In the genomic region with DNA sequence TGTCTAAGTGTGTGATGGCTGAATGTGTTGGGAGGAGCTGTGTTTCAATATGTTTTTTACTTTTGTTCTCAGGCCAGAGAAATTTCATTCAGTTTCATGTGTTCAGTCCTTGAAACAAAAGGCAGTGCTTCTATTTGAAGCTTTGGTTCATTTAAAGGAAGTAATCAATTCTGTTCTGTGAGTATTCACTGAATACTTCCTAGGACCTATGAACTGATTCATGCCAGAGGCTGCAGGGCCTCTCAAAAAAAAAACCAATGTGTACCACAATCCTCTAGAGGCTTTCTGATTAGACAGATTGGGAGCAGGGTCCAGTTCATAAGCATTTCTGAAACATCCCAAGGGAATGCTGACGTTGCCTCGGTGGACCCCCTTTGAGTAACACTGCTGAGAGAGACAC, we compare ENCODE assay signal across 13 cellular contexts. TPM values are rescaled to one million over a fixed set of nuclear protein-coding genes. Genes with fewer than 3 reads are reported as not detected.
A peak's percentile ranks its signal among the peaks of the same experiment; 100 is the strongest.
DNase-seq lines count a peak whose midpoint lies in the region; ATAC-seq and TF ChIP-seq lines count a peak whose summit lies in the region.
"Had no signal": no experiment of that assay in that cellular context is flagged by ENCODE, and none has a peak within 500 bp of the region (broad histone marks: within the 10 kb centered on the region; RNA-seq: fewer than 3 reads in every experiment).

No MANE protein-coding gene starts in this region.

- peak overlapping the region; percentile 98 for H3K27ac ChIP-seq in OCI-LY1 (ENCODE audit: low read depth, low read length, poor library complexity, severe bottlenecking)
- H3K27ac ChIP-seq: C4-2B, esophagus squamous epithelium had no signal

- H3K4me3 ChIP-seq in GM12864 (ENCODE audit: low read depth, low read length) (no peak overlapping the region), OCI-LY1 (ENCODE audit: low read depth, low read length, poor library complexity, severe bottlenecking) (no peak overlapping the region)
- H3K4me3 ChIP-seq: esophagus squamous epithelium had no signal

- H3K4me1 Mint-ChIP-seq in T-helper 17 cell, result peaks cover 6% of the 10 kb centered on the region

- H3K79me2 ChIP-seq in OCI-LY1 (ENCODE audit: insufficient read depth, low read length), result no peaks in the 10 kb centered on the region

- H3K27ac Mint-ChIP-seq in T-helper 17 cell, result no peak overlapping the region

- 0 out of 2 replicates have a peak, but pooled peaks cover 4% of the 10 kb centered on the region for H3F3A ChIP-seq in OCI-LY1 (ENCODE audit: insufficient read depth, low read length)

- no peaks in the 10 kb centered on the region for H3K36me3 Mint-ChIP-seq in T-helper 17 cell (ENCODE audit: low read depth)

- H3K9me3 ChIP-seq in OCI-LY1 (ENCODE audit: low read length) (peaks cover 3% of the 10 kb centered on the region; the same call in 1 of the 2 replicates), T-helper 17 cell (ENCODE audit: control insufficient read depth, low read length, poor library complexity, severe bottlenecking) (no peaks in the 10 kb centered on the region)
- H3K9me3 ChIP-seq: esophagus squamous epithelium had no signal

- H3K9me2 ChIP-seq in OCI-LY1 (ENCODE audit: low read depth, low read length), result no peaks in the 10 kb centered on the region

- H3K4me3 Mint-ChIP-seq in T-helper 17 cell, result no peak overlapping the region

- no peak overlapping the region for H2AFZ ChIP-seq in OCI-LY1 (ENCODE audit: low read length)

- peak overlapping the region; percentile 52 for H3K9ac ChIP-seq in OCI-LY1 (ENCODE audit: low read length)

- H3K27me3 Mint-ChIP-seq in T-helper 17 cell, result peaks cover 16% of the 10 kb centered on the region

- no peaks in the 10 kb centered on the region for H3K27me3 ChIP-seq in OCI-LY1 (ENCODE audit: insufficient read depth, low read length)

- H4K20me1 ChIP-seq in OCI-LY1 (ENCODE audit: insufficient read depth, low read length), result no peaks in the 10 kb centered on the region

- H3K4me1 ChIP-seq in OCI-LY1 (ENCODE audit: insufficient read depth, low read length, severe bottlenecking), result peaks cover 49% of the 10 kb centered on the region

- peak overlapping the region; percentile 55 for H3K4me2 ChIP-seq in OCI-LY1 (ENCODE audit: low read length)

- peak; percentile 38 for DNase-seq in GM12864 (ENCODE audit: low read depth)
- no peak for DNase-seq in NK-92 (lab: John Stamatoyannopoulos, UW; ENCODE audit: unreplicated experiment)
- DNase-seq in activated gamma-delta T cell (lab: John Stamatoyannopoulos, UW), result no peak
- no peak for DNase-seq in T-helper 17 cell
- DNase-seq: esophagus squamous epithelium, NCI-H2107 had no signal

- TF ChIP-seq CTCF in GM12864 (IDR thresholded peaks at IDR 0.05; ENCODE audit: low read depth, low read length, missing control alignments) (no peak), OCI-LY1 (IDR thresholded peaks at IDR 0.05; ENCODE audit: low read length) (no peak)

- H3K36me3 ChIP-seq in OCI-LY1 (ENCODE audit: insufficient read depth, low read length), result 0 out of 2 replicates have a peak, but pooled peaks cover 5% of the 10 kb centered on the region
- H3K36me3 ChIP-seq: esophagus squamous epithelium had no signal

- peak; percentile 3 for ATAC-seq in GM19468 (IDR thresholded peaks at IDR 0.05; ENCODE audit: extremely low read depth, unreplicated experiment)
- peak; percentile 31 for ATAC-seq in HG03045 (IDR thresholded peaks at IDR 0.05; ENCODE audit: unreplicated experiment)
- no peak for ATAC-seq in HG02840 (IDR thresholded peaks at IDR 0.05; ENCODE audit: low FRiP score, unreplicated experiment)
- ATAC-seq in T-helper 17 cell, result no peak

RNA-seq across cellular contexts. Expression of a gene that starts 12.4 kb away (rescaled TPM):
- total RNA-seq in T-helper 17 cell, result 100 to 1,000 TPM in 1 of 2 donors, 1 to 10 TPM in 1; 8.5 to 305 TPM
- total RNA-seq: bronchial epithelial cell, HT1080 had no signal

Comparison
In these comparisons a context has a peak if more than half of its experiments do, and no peak if none do; other contexts are left out.
1. ATAC-seq: peak in GM19468 (single experiment) and HG03045 (single experiment); none in HG02840 (single experiment) and T-helper 17 cell (single experiment).